8 cellular contexts compared by ENCODE assay signal in genomic region chr12:102917026-102917787, GRCh38. TPM values are rescaled to one million over a fixed set of nuclear protein-coding genes. Genes with fewer than 3 reads are reported as not detected.
A peak's percentile ranks its signal among the peaks of the same experiment; 100 is the strongest.
DNase-seq lines count a peak whose midpoint lies in the region; ATAC-seq, FAIRE-seq and TF ChIP-seq lines count a peak whose summit lies in the region.

Gene PAH (minus strand): TSS chr12:102917244. CDS start chr12:102917130, 114 bp downstream.

- FAIRE-seq in GM12892 (lab: Jason Lieb, UNC), result peak; percentile 72

- H3K4me1 Mint-ChIP-seq in T-helper 2 cell treated with Interferon-gamma antibody and Interleukin-4, amounts not matched to agents 5 μg/mL and 100 μg/mL, for 36 hours (ENCODE audit: low read depth), result peaks cover 1% of the 10 kb centered on the region

- peak; percentile 72 for ATAC-seq in HG02759 (IDR thresholded peaks at IDR 0.05; ENCODE audit: unreplicated experiment)
- no peak for ATAC-seq in HG02870 (IDR thresholded peaks at IDR 0.05; ENCODE audit: unreplicated experiment)

- H3K4me3 Mint-ChIP-seq in T-helper 2 cell treated with Interferon-gamma antibody and Interleukin-4, amounts not matched to agents 5 μg/mL and 100 μg/mL, for 36 hours, result peak within 1 kb of the TSS; percentile 69

- H3K27me3 Mint-ChIP-seq in T-helper 2 cell treated with Interferon-gamma antibody and Interleukin-4, amounts not matched to agents 5 μg/mL and 100 μg/mL, for 36 hours (ENCODE audit: low read depth), result peaks cover 14% of the 10 kb centered on the region

- 0 out of 2 replicates have a peak, but pooled peaks have one; percentile 26 for TF ChIP-seq POLR2A in GM12892 (IDR thresholded peaks at IDR 0.05; ENCODE audit: low read depth, low read length)

- no peaks in the 10 kb centered on the region for H3K9me3 Mint-ChIP-seq in T-helper 2 cell treated with Interferon-gamma antibody and Interleukin-4, amounts not matched to agents 5 μg/mL and 100 μg/mL, for 36 hours

- DNase-seq in GM12892 (ENCODE audit: insufficient read length), result peak; percentile 9
- no peak for DNase-seq in T-helper 2 cell treated with Interferon-gamma antibody and Interleukin-4, amounts not matched to agents 5 μg/mL and 100 μg/mL, for 36 hours (ENCODE audit: low spot score)
- DNase-seq in iPS DF 19.7 (ENCODE audit: low read depth, low spot score), result peak; percentile 54
- peak; percentile 0 for DNase-seq in stimulated activated naive CD4-positive, alpha-beta T cell treated with Interleukin-2 at 50 U/mL for 16 hours (lab: John Stamatoyannopoulos, UW)
- DNase-seq in MV-4-11 (lab: John Stamatoyannopoulos, UW), result no peak
- DNase-seq in mesenteric fat pad (ENCODE audit: low spot score), result no peak

- no peak within 1 kb of the TSS for H3K27ac Mint-ChIP-seq in T-helper 2 cell treated with Interferon-gamma antibody and Interleukin-4, amounts not matched to agents 5 μg/mL and 100 μg/mL, for 36 hours

- H3K36me3 Mint-ChIP-seq in T-helper 2 cell treated with Interferon-gamma antibody and Interleukin-4, amounts not matched to agents 5 μg/mL and 100 μg/mL, for 36 hours (ENCODE audit: low read depth), result no peaks in the 10 kb centered on the region

RNA-seq across cellular contexts. Expression of gene PAH, which starts in this region (rescaled TPM):
- 0.38 TPM for polyA plus RNA-seq in GM12892 (2012; ENCODE audit: missing spikeins)
- total RNA-seq in mesenteric fat pad, result not detected

Comparison
In these comparisons a context has a peak if more than half of its experiments do, and no peak if none do; other contexts are left out.
1. DNase-seq: peak in GM12892 (single experiment), iPS DF 19.7 (single experiment) and stimulated activated naive CD4-positive, alpha-beta T cell treated with Interleukin-2 at 50 U/mL for 16 hours (single experiment); none in T-helper 2 cell treated with Interferon-gamma antibody and Interleukin-4, amounts not matched to agents 5 μg/mL and 100 μg/mL, for 36 hours (single experiment), MV-4-11 (single experiment) and mesenteric fat pad (single experiment).